1 cellular context compared by ENCODE assay signal in the genomic region with DNA sequence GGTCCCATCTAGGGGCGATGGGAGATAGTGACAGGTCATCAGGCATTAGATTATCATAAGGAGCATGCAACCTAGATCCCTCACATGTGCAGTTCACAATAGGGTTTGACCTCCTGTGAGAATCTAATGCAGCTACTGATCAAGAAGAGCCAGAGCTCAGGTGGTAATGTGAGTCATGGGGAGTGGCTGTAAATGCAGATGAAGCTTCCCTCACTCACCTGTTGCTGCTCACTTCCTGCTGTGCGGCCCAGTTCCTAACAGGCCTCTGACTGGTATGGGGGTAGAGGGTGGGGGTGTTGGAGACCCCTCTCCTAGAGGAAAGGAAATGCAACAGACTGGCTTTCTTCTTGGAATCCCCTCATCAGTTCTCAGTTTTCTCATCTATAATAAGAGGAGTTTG.
TF ChIP-seq lines count a peak whose summit lies in the region.

No MANE protein-coding gene starts in this region.

TF ChIP-seq in GM23338, 12 proteins besides CTCF, POLR2A, EP300 and RAD21 (continued from another document):
- TF ChIP-seq NANOG (IDR thresholded peaks at IDR 0.05; ENCODE audit: borderline replicate concordance) = no peak
